6 cellular contexts compared by ENCODE assay signal in the genomic region with DNA sequence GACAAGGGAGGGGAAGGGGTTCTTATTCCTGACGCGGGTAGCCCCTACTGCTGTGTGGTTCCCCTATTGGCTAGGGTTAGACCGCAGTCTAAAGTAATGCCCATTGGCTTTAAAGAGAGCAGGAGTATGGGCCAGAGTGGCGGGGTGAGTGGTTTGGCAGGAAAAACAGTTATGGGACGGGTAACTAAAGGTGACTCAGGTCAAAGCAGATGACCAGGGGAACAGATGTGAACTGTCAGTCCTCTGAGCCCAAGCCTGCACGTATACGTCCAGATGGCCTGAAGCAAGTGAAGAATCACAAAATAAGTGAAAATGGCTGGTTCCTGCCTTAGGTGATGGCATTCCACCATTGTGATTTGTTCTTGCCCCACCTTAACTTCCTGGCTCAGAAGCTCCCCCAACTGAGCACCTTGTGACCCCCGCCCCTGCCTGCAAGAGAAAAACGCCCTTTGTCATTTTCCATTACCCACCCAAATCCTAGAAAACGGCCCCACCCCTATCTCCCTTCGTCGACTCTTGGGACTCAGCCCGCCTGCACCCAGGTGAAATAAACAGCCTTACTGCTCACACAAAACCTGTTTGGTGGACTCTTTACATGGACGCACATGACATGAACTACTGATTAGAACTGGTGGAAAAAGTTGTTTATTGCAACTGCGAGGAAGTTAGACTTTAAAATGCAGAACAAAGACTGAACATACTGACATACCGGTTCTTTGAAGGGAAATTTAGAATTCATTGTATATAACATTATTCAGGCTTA. TPM values are rescaled to one million over a fixed set of nuclear protein-coding genes. Genes with fewer than 3 reads are reported as not detected.
DNase-seq lines count a peak whose midpoint lies in the region; ATAC-seq lines count a peak whose summit lies in the region.

No MANE protein-coding gene starts in this region.

- POLR2A ChIA-PET in activated CD4-positive, alpha-beta T cell treated with anti-CD3 and anti-CD28 coated beads for 36 hours (lab: Charles Lee): no interaction called here

- no peak overlapping the region for H3K23ac ChIP-seq in trophoblast cell (ENCODE audit: low read length)

- intact Hi-C loops in activated CD4-positive, alpha-beta T cell treated with anti-CD3 and anti-CD28 coated beads for 36 hours (cut with DNase I, micrococcal nuclease): loop anchor here in 1 of 2 experiments (1.0 to 2.0 kb wide), 16 partner anchors 36 to 448 kb away; a partner anchor contains a TSS

- H2BK120ac ChIP-seq in trophoblast cell (ENCODE audit: insufficient read depth, low read length, poor library complexity): peak overlapping the region; percentile 11

- H3K4me3 Mint-ChIP-seq in activated CD4-positive, alpha-beta T cell treated with anti-CD3 and anti-CD28 coated beads for 36 hours: peak overlapping the region; percentile 89

- no peaks in the 10 kb centered on the region for H3K9me3 Mint-ChIP-seq in activated CD4-positive, alpha-beta T cell treated with anti-CD3 and anti-CD28 coated beads for 36 hours (ENCODE audit: low read depth)

- H4K8ac ChIP-seq in trophoblast cell (ENCODE audit: low read depth, low read length): peak overlapping the region; percentile 6

- H2AFZ ChIP-seq in trophoblast cell (ENCODE audit: insufficient read depth, low read length, poor library complexity): no peak overlapping the region

- H3K79me1 ChIP-seq in trophoblast cell (ENCODE audit: low read length): peaks cover 2% of the 10 kb centered on the region

- no peak overlapping the region for H2AK5ac ChIP-seq in trophoblast cell (ENCODE audit: low read length)

- peaks cover 2% of the 10 kb centered on the region for H3K36me3 Mint-ChIP-seq in activated CD4-positive, alpha-beta T cell treated with anti-CD3 and anti-CD28 coated beads for 36 hours (ENCODE audit: low read depth)

- peaks cover 6% of the 10 kb centered on the region for H3K79me2 ChIP-seq in trophoblast cell (ENCODE audit: control insufficient read depth, insufficient read depth, low read length, poor library complexity)

- peak overlapping the region; percentile 95 for H3K4me3 ChIP-seq in trophoblast cell (ENCODE audit: low read depth, low read length)

- peaks cover 2 to 10% of the 10 kb centered on the region in 2 experiments for H3K4me1 ChIP-seq in trophoblast cell (ENCODE audit: control insufficient read depth in 1 of 2, insufficient read depth in 2 of 2, low read length in 2 of 2)

- H2BK12ac ChIP-seq in trophoblast cell (ENCODE audit: low read length): no peak overlapping the region

- no peaks in the 10 kb centered on the region for H3K36me3 ChIP-seq in trophoblast cell (ENCODE audit: control insufficient read depth in 1 of 2, insufficient read depth in 2 of 2, low read length in 2 of 2)

- peak overlapping the region; percentile 84 for H3K27ac ChIP-seq in cingulate gyrus (ENCODE audit: low read depth, low read length)
- H3K27ac ChIP-seq in trophoblast cell (ENCODE audit: low read depth, low read length): peak overlapping the region; percentile 6

- no peak overlapping the region for H4K12ac ChIP-seq in trophoblast cell (ENCODE audit: low read depth, low read length)

- peak overlapping the region; percentile 33 for H3K4ac ChIP-seq in trophoblast cell (ENCODE audit: low read depth, low read length)

- peak overlapping the region; percentile 39 for H4K91ac ChIP-seq in trophoblast cell (ENCODE audit: low read depth, low read length)

- peaks cover under 1% of the 10 kb centered on the region for H3K27me3 Mint-ChIP-seq in activated CD4-positive, alpha-beta T cell treated with anti-CD3 and anti-CD28 coated beads for 36 hours

- H3K27ac Mint-ChIP-seq in activated CD4-positive, alpha-beta T cell treated with anti-CD3 and anti-CD28 coated beads for 36 hours: peak overlapping the region; percentile 67

- no peak overlapping the region for H3K14ac ChIP-seq in trophoblast cell (ENCODE audit: low read length)

- no peaks in the 10 kb centered on the region for H3K9me3 ChIP-seq in trophoblast cell (ENCODE audit: insufficient read depth, low read depth, low read length)

- no peak overlapping the region for H2BK5ac ChIP-seq in trophoblast cell (ENCODE audit: low read depth, low read length, poor library complexity)

- H3K18ac ChIP-seq in trophoblast cell (ENCODE audit: low read length): no peak overlapping the region

- no CpG with 5 or more reads among the region's 16 CpGs for WGBS in trophoblast cell (ENCODE audit: extremely low coverage, insufficient coverage, insufficient read length)

- H3K27me3 ChIP-seq in trophoblast cell (ENCODE audit: insufficient read depth, low read length): no peaks in the 10 kb centered on the region

- CTCF ChIA-PET in activated CD4-positive, alpha-beta T cell treated with anti-CD3 and anti-CD28 coated beads for 36 hours (lab: Charles Lee): interaction anchor here (0.6 kb wide), 1 partner anchor 144 kb away, joined by 3 read pairs; a partner anchor contains a TSS

- ATAC-seq in activated CD4-positive, alpha-beta T cell treated with anti-CD3 and anti-CD28 coated beads for 36 hours: no peak
- no peak for ATAC-seq in HG02938 (IDR thresholded peaks at IDR 0.05; ENCODE audit: unreplicated experiment)

- peak overlapping the region; percentile 81 for H3K9ac ChIP-seq in trophoblast cell (ENCODE audit: low read length)

- peaks cover 21% of the 10 kb centered on the region for H3K4me1 Mint-ChIP-seq in activated CD4-positive, alpha-beta T cell treated with anti-CD3 and anti-CD28 coated beads for 36 hours

- H3K4me2 ChIP-seq in trophoblast cell (ENCODE audit: low read length): peak overlapping the region; percentile 94

- peak; percentile 30 for DNase-seq in activated CD4-positive, alpha-beta T cell treated with anti-CD3 and anti-CD28 coated beads for 36 hours
- no peak for DNase-seq in activated CD4-positive, alpha-beta T cell treated with anti-CD3 and anti-CD28 coated beads for 48 hours
- DNase-seq in trophoblast cell: peak; percentile 19 to 63
- no peak for DNase-seq in NK-92 treated with Interleukin-12 subunit alpha and Interleukin-12 subunit beta, amount 100 ng/mL, for 24 hours (lab: John Stamatoyannopoulos, UW)

RNA-seq across cellular contexts. Expression of a gene that starts 0.8 kb away (rescaled TPM):
- 10 to 100 TPM; 26.2 to 39.2 TPM for total RNA-seq in activated CD4-positive, alpha-beta T cell treated with anti-CD3 and anti-CD28 coated beads for 36 hours
- polyA plus RNA-seq in trophoblast cell (2013): 23.5 and 23.7 TPM in 2 replicates

RNA-seq across cellular contexts. Expression of a gene that starts 21.3 kb away (rescaled TPM):
- under 1 TPM; 0.30 to 0.39 TPM for total RNA-seq in activated CD4-positive, alpha-beta T cell treated with anti-CD3 and anti-CD28 coated beads for 36 hours
- polyA plus RNA-seq in trophoblast cell (2013): 5.2 and 6.0 TPM in 2 replicates

RNA-seq across cellular contexts. Expression of a gene that starts 35.3 kb away (rescaled TPM):
- total RNA-seq in activated CD4-positive, alpha-beta T cell treated with anti-CD3 and anti-CD28 coated beads for 36 hours: under 1 TPM; 0.56 to 0.78 TPM
- 66.1 and 71.8 TPM in 2 replicates for polyA plus RNA-seq in trophoblast cell (2013)

RNA-seq across cellular contexts. Expression of a gene that starts 41.2 kb away (rescaled TPM):
- 10 to 100 TPM; 39.9 to 42.9 TPM for total RNA-seq in activated CD4-positive, alpha-beta T cell treated with anti-CD3 and anti-CD28 coated beads for 36 hours
- 23.7 and 23.9 TPM in 2 replicates for polyA plus RNA-seq in trophoblast cell (2013)

RNA-seq across cellular contexts. Expression of a gene that starts 49.7 kb away (rescaled TPM):
- not detected for total RNA-seq in activated CD4-positive, alpha-beta T cell treated with anti-CD3 and anti-CD28 coated beads for 36 hours
- 3.1 and 3.5 TPM in 2 replicates for polyA plus RNA-seq in trophoblast cell (2013)

Comparison
In these comparisons a context has a peak if more than half of its experiments do, and no peak if none do; other contexts are left out.
1. DNase-seq: peak in activated CD4-positive, alpha-beta T cell treated with anti-CD3 and anti-CD28 coated beads for 36 hours (single experiment) and trophoblast cell (2 of 2); none in activated CD4-positive, alpha-beta T cell treated with anti-CD3 and anti-CD28 coated beads for 48 hours (single experiment) and NK-92 treated with Interleukin-12 subunit alpha and Interleukin-12 subunit beta, amount 100 ng/mL, for 24 hours (single experiment).